In the genomic region with DNA sequence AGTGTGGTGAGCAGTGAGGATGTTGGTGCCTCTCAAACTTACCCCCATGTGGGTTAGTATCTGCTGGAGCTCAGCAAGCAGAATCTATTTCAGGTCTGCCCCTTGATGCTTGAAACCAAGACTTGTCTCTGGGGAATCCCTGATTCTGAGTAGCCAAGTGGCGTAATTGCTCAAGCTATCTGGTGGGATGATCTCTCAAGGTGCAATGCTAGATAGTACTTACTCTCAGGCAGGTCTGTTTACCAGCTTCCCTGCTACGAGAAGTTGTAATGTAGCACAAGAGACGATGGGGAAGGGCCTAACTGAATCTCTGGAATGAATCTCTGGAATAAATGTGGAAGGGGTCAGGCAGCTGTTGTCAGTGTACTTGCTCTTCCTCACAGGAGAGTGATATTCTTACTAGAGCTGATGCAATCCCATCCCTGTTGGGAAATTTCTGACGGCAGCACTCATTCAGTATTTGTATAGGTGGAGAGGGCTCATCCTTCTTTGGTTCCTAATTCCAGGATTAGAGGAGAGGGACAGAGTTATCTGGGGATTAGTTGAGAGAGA, we compare ENCODE assay signal across 9 cellular contexts.
DNase-seq lines count a peak whose midpoint lies in the region; ATAC-seq and TF ChIP-seq lines count a peak whose summit lies in the region.
"Had no signal": no experiment of that assay in that cellular context is flagged by ENCODE, and none has a peak within 500 bp of the region (broad histone marks: within the 10 kb centered on the region; RNA-seq: fewer than 3 reads in every experiment).

No MANE protein-coding gene starts in this region.

- ATAC-seq in GM19452 (IDR thresholded peaks at IDR 0.05; ENCODE audit: unreplicated experiment) (peak; percentile 57), HG03571 (IDR thresholded peaks at IDR 0.05; ENCODE audit: unreplicated experiment) (peak; percentile 57)

- WGBS in mesodermal cell (ENCODE audit: insufficient coverage in 2 of 2), 2 experiments = 85 to 92% methylated on average over 4 of the region's 4 CpGs

- H3K9me3 ChIP-seq in ascending aorta = no peaks in the 10 kb centered on the region
- no peaks in the 10 kb centered on the region for H3K9me3 ChIP-seq in mesodermal cell (ENCODE audit: control insufficient read depth, low read length)
- H3K9me3 ChIP-seq in MG63 = no peaks in the 10 kb centered on the region

- H3K4me3 ChIP-seq in ascending aorta (peak overlapping the region in 1 of 2 donors; percentile 23), mesodermal cell (ENCODE audit: extremely low read depth, insufficient read depth, low read length, poor library complexity, severe bottlenecking) (no peak overlapping the region), MG63 (no peak overlapping the region)
- H3K4me3 ChIP-seq: lung had no signal

- H3K4me1 ChIP-seq in ascending aorta (peaks cover 11 to 46% of the 10 kb centered on the region in 2 donors), mesodermal cell (ENCODE audit: control insufficient read depth, insufficient read depth, low read length, poor library complexity, severe bottlenecking) (peaks cover 53% of the 10 kb centered on the region)

- no peaks in the 10 kb centered on the region for H3K27me3 ChIP-seq in ascending aorta
- no peaks in the 10 kb centered on the region for H3K27me3 ChIP-seq in MG63

- no peak for TF ChIP-seq CTCF in ascending aorta (IDR thresholded peaks at IDR 0.05)

- peak; percentile 64 for DNase-seq in DMS79 treated with DMSO at 0.1 percent for 48 hours (lab: John Stamatoyannopoulos, UW)
- DNase-seq in ascending aorta (ENCODE audit: low spot score in 2 of 2) = no peak
- no peak for DNase-seq in NCI-H128 (lab: John Stamatoyannopoulos, UW; ENCODE audit: unreplicated experiment)
- no peak for DNase-seq in activated gamma-delta T cell treated with Interleukin-2 at 50 U/mL for 16 hours
- no peak for DNase-seq in MG63

- peak overlapping the region; percentile 64 to 73 for H3K27ac ChIP-seq in ascending aorta
- peak overlapping the region; percentile 39 for H3K27ac ChIP-seq in mesodermal cell (ENCODE audit: low read depth, low read length, severe bottlenecking)

- H3K36me3 ChIP-seq in ascending aorta = no peaks in the 10 kb centered on the region
- peaks cover 38% of the 10 kb centered on the region for H3K36me3 ChIP-seq in mesodermal cell (ENCODE audit: control insufficient read depth, insufficient read depth, low read length)
- H3K36me3 ChIP-seq in MG63 = no peaks in the 10 kb centered on the region; the same call in none of the 2 replicates

- intact Hi-C loops in ascending aorta (cut with DNase I) = no loop called here
